In genomic region chr13:97221989-97222700, GRCh38 we compare ENCODE assay signal across 8 cellular contexts.
DNase-seq lines count a peak whose midpoint lies in the region; ATAC-seq and TF ChIP-seq lines count a peak whose summit lies in the region.

Gene MBNL2 (plus strand): TSS chr13:97222333. CDS start chr13:97276236, 53,903 bp downstream.

- TF ChIP-seq POLR2A in GM19099 (IDR thresholded peaks at IDR 0.05; ENCODE audit: extremely low read depth, insufficient read length, low read depth): peak; percentile 65

- TF ChIP-seq CTCF in AG10803 (conservative IDR thresholded peaks at IDR 0.05; ENCODE audit: low read length): no peak
- TF ChIP-seq CTCF in choroid plexus epithelial cell (conservative IDR thresholded peaks at IDR 0.05; ENCODE audit: low read depth, low read length): no peak

- H3K4me3 ChIP-seq in AG10803 (ENCODE audit: low read length): peak within 1 kb of the TSS; percentile 82
- H3K4me3 ChIP-seq in choroid plexus epithelial cell (ENCODE audit: low read depth, low read length): peak within 1 kb of the TSS; percentile 70

- DNase-seq in AG10803 (ENCODE audit: low read depth) (peak; percentile 91), NCI-H446 treated with DMSO at 0.1 percent for 48 hours (lab: John Stamatoyannopoulos, UW) (peak; percentile 44), choroid plexus epithelial cell (ENCODE audit: low read depth) (peak; percentile 98), kidney tubule cell (ENCODE audit: low spot score) (peak; percentile 94)
- DNase-seq in activated CD4-positive, alpha-beta T cell treated with anti-CD3 and anti-CD28 coated beads for 4 hours: peak; percentile 78 to 80
- DNase-seq in stimulated activated CD4-positive, alpha-beta T cell treated with anti-CD3 and anti-CD28 coated beads, Interleukin-1b, Interleukin-23, amount 100 ng/mL, for 1 hour (ENCODE audit: low read depth in 2 of 2): peak; percentile 55 to 61

- ATAC-seq in HG03378 (IDR thresholded peaks at IDR 0.05; ENCODE audit: unreplicated experiment): peak; percentile 95

Comparison
In these comparisons a context has a peak if more than half of its experiments do, and no peak if none do; other contexts are left out.
1. Peak in every context shown above with its lines: DNase-seq, ATAC-seq and H3K4me3 ChIP-seq.
2. DNase-seq: peak in every context shown above with its lines; median percentile 98 in choroid plexus epithelial cell; 94 in kidney tubule cell; 91 in AG10803; 79 in activated CD4-positive, alpha-beta T cell treated with anti-CD3 and anti-CD28 coated beads for 4 hours; 58 in stimulated activated CD4-positive, alpha-beta T cell treated with anti-CD3 and anti-CD28 coated beads, Interleukin-1b, Interleukin-23, amount 100 ng/mL, for 1 hour; 44 in NCI-H446 treated with DMSO at 0.1 percent for 48 hours.